Comparison of ENCODE assay signal across 1 cellular context in the genomic region with DNA sequence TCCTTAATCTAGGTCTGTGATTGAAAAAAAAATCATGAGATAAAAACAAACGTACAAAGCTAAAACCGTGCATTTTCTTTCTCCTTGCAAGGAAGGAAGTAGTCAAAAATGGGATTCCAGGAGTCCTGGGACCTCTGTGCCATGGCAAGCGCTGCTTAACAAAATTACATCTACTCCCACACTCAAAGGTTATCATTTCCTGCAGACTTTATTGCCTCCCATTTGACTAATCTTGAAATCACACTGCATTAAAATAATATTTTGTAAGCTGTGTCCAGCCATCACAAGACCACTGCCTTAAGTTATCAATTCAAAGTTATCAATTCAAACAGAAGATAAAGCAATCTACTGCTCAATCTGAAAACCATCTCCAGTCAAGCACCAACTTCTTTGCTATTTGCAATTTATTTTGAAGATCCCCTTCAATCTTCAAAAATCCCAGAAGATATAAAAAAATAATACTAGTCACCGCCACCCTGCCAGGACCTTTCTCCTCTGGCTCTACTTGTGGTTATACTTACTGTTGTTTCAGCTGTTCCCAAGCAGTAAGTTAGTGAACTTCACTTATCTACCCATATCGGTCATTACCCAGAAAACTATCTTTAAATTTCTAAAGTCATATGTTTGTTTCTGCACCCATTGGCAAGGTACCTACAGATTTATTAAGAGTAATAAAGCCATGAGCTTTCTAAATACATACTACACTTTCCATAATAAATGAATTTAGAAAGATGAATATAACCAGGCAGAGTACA.
TF ChIP-seq lines count a peak whose summit lies in the region.

No MANE protein-coding gene starts in this region.

TF ChIP-seq in SK-N-SH treated with all-trans-retinoic acid at 6 μM for 48 hours, 23 proteins besides CTCF, POLR2A, EP300 and RAD21 (continued from another document):
- TF ChIP-seq, protein P1, sequence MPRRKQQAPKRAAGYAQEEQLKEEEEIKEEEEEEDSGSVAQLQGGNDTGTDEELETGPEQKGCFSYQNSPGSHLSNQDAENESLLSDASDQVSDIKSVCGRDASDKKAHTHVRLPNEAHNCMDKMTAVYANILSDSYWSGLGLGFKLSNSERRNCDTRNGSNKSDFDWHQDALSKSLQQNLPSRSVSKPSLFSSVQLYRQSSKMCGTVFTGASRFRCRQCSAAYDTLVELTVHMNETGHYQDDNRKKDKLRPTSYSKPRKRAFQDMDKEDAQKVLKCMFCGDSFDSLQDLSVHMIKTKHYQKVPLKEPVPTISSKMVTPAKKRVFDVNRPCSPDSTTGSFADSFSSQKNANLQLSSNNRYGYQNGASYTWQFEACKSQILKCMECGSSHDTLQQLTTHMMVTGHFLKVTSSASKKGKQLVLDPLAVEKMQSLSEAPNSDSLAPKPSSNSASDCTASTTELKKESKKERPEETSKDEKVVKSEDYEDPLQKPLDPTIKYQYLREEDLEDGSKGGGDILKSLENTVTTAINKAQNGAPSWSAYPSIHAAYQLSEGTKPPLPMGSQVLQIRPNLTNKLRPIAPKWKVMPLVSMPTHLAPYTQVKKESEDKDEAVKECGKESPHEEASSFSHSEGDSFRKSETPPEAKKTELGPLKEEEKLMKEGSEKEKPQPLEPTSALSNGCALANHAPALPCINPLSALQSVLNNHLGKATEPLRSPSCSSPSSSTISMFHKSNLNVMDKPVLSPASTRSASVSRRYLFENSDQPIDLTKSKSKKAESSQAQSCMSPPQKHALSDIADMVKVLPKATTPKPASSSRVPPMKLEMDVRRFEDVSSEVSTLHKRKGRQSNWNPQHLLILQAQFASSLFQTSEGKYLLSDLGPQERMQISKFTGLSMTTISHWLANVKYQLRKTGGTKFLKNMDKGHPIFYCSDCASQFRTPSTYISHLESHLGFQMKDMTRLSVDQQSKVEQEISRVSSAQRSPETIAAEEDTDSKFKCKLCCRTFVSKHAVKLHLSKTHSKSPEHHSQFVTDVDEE (CRISPR knock-in tag; IDR thresholded peaks at IDR 0.05): no peak
- TF ChIP-seq ZNF565 (CRISPR knock-in tag; conservative IDR thresholded peaks at IDR 0.05; ENCODE audit: low read depth) (no peak), ZFP3 (CRISPR knock-in tag; IDR thresholded peaks at IDR 0.05) (no peak), TOX (CRISPR knock-in tag; IDR thresholded peaks at IDR 0.05; ENCODE audit: borderline replicate concordance) (no peak), CSDC2 (CRISPR knock-in tag; IDR thresholded peaks at IDR 0.05) (no peak)
